In genomic region chr10:85902046-85902445, GRCh38 we compare ENCODE assay signal across 1 cellular context.
TF ChIP-seq lines count a peak whose summit lies in the region.

No MANE protein-coding gene starts in this region.

TF ChIP-seq in K562, 482 proteins besides CTCF, POLR2A, EP300 and RAD21 (continued from another document):
- no peak for TF ChIP-seq MGA (IDR thresholded peaks at IDR 0.05)
